In genomic region chr22:37633082-37633692, GRCh38 we compare ENCODE assay signal across 8 cellular contexts. TPM values are rescaled to one million over a fixed set of nuclear protein-coding genes. Genes with fewer than 3 reads are reported as not detected.
A peak's percentile ranks its signal among the peaks of the same experiment; 100 is the strongest.
DNase-seq lines count a peak whose midpoint lies in the region; ATAC-seq lines count a peak whose summit lies in the region.

No MANE protein-coding gene starts in this region.

- POLR2A ChIA-PET in CD8-positive, alpha-beta memory T cell (lab: Charles Lee) = interaction anchor here (0.5 to 9.6 kb wide), 6 partner anchors 9 to 211 kb away, joined by 3 to 50 read pairs (median 12); partner anchors contain the start of genes ANKRD54, GGA1, LGALS1 and PDXP

- peak; percentile 55 for ATAC-seq in GM19438 (IDR thresholded peaks at IDR 0.05; ENCODE audit: low read depth, unreplicated experiment)
- peak; percentile 39 for ATAC-seq in HG03457 (IDR thresholded peaks at IDR 0.05; ENCODE audit: unreplicated experiment)
- peak; percentile 57 for ATAC-seq in activated naive CD8-positive, alpha-beta T cell treated with anti-CD3 and anti-CD28 coated beads, Interleukin-2, amount 50 U/mL, for 24 hours
- peak; percentile 42 to 53 for ATAC-seq in naive B cell (ENCODE audit: low read depth in 2 of 2)

- CTCF ChIA-PET in CD8-positive, alpha-beta memory T cell (lab: Charles Lee) = interaction anchor here (0.6 to 16.3 kb wide), 10 partner anchors 8 to 544 kb away, joined by 3 to 375 read pairs (median 12); partner anchors contain the start of genes GGA1, LGALS1, NOL12 and PDXP

- H3K27me3 Mint-ChIP-seq in CD8-positive, alpha-beta memory T cell = no peaks in the 10 kb centered on the region
- no peaks in the 10 kb centered on the region for H3K27me3 Mint-ChIP-seq in activated naive CD8-positive, alpha-beta T cell treated with anti-CD3 and anti-CD28 coated beads, Interleukin-2, amount 50 U/mL, for 24 hours
- H3K27me3 Mint-ChIP-seq in naive B cell = no peaks in the 10 kb centered on the region

- H3K4me1 ChIP-seq in CD8-positive, alpha-beta memory T cell (ENCODE audit: insufficient read depth, low read length) = peaks cover 77% of the 10 kb centered on the region

- H3K27ac Mint-ChIP-seq in CD8-positive, alpha-beta memory T cell = peak overlapping the region; percentile 89 to 99 (median 95)
- peak overlapping the region; percentile 85 for H3K27ac Mint-ChIP-seq in activated naive CD8-positive, alpha-beta T cell treated with anti-CD3 and anti-CD28 coated beads, Interleukin-2, amount 50 U/mL, for 24 hours
- H3K27ac Mint-ChIP-seq in naive B cell = peak overlapping the region; percentile 85 to 97 (median 94)

- no peaks in the 10 kb centered on the region for H3K9me3 ChIP-seq in CD8-positive, alpha-beta memory T cell (ENCODE audit: low read length)

- no peaks in the 10 kb centered on the region for H3K9me3 Mint-ChIP-seq in CD8-positive, alpha-beta memory T cell
- H3K9me3 Mint-ChIP-seq in activated naive CD8-positive, alpha-beta T cell treated with anti-CD3 and anti-CD28 coated beads, Interleukin-2, amount 50 U/mL, for 24 hours = no peaks in the 10 kb centered on the region
- no peaks in the 10 kb centered on the region for H3K9me3 Mint-ChIP-seq in naive B cell

- peak; percentile 44 to 80 (median 62) for DNase-seq in CD8-positive, alpha-beta memory T cell
- peak; percentile 73 for DNase-seq in activated naive CD8-positive, alpha-beta T cell treated with anti-CD3 and anti-CD28 coated beads, Interleukin-2, amount 50 U/mL, for 24 hours
- DNase-seq in naive B cell (peak; percentile 53), HPDE6-E6E7 (ENCODE audit: extremely low spot score) (no peak), cerebellar nuclear complex (lab: John Stamatoyannopoulos, UW) (no peak), NCI-H2107 treated with DMSO at 0.1 percent for 48 hours (lab: John Stamatoyannopoulos, UW; ENCODE audit: unreplicated experiment) (no peak)

- no peaks in the 10 kb centered on the region for H3K27me3 ChIP-seq in CD8-positive, alpha-beta memory T cell (ENCODE audit: insufficient read depth, low read length, poor library complexity, severe bottlenecking)

- peak overlapping the region; percentile 72 to 95 (median 77) for H3K4me3 Mint-ChIP-seq in CD8-positive, alpha-beta memory T cell
- peak overlapping the region; percentile 65 for H3K4me3 Mint-ChIP-seq in activated naive CD8-positive, alpha-beta T cell treated with anti-CD3 and anti-CD28 coated beads, Interleukin-2, amount 50 U/mL, for 24 hours
- peak overlapping the region; percentile 67 to 84 (median 78) for H3K4me3 Mint-ChIP-seq in naive B cell

- peak overlapping the region; percentile 59 for H3K27ac ChIP-seq in CD8-positive, alpha-beta memory T cell (ENCODE audit: low read depth, low read length)

- H3K36me3 ChIP-seq in CD8-positive, alpha-beta memory T cell (ENCODE audit: insufficient read depth, low read length) = no peaks in the 10 kb centered on the region

- peak overlapping the region; percentile 49 for H3K4me3 ChIP-seq in CD8-positive, alpha-beta memory T cell (ENCODE audit: low read length)

- peaks cover 64 to 92% (median 69%) of the 10 kb centered on the region in 3 donors for H3K4me1 Mint-ChIP-seq in CD8-positive, alpha-beta memory T cell
- peaks cover 70% of the 10 kb centered on the region for H3K4me1 Mint-ChIP-seq in activated naive CD8-positive, alpha-beta T cell treated with anti-CD3 and anti-CD28 coated beads, Interleukin-2, amount 50 U/mL, for 24 hours
- H3K4me1 Mint-ChIP-seq in naive B cell = peaks cover 37 to 64% (median 61%) of the 10 kb centered on the region in 3 donors

- H3K36me3 Mint-ChIP-seq in CD8-positive, alpha-beta memory T cell = peaks cover 0 to 14% (median 0%) of the 10 kb centered on the region in 3 donors
- peaks cover 2% of the 10 kb centered on the region for H3K36me3 Mint-ChIP-seq in activated naive CD8-positive, alpha-beta T cell treated with anti-CD3 and anti-CD28 coated beads, Interleukin-2, amount 50 U/mL, for 24 hours (ENCODE audit: low read depth)
- H3K36me3 Mint-ChIP-seq in naive B cell = no peaks in the 10 kb centered on the region

RNA-seq across cellular contexts. Expression of gene SH3BP1, which starts 6.3 kb away (rescaled TPM):
- total RNA-seq in CD8-positive, alpha-beta memory T cell = 10 to 100 TPM; 93.1 to 94.6 TPM
- 32.3 TPM for polyA plus RNA-seq in CD8-positive, alpha-beta memory T cell
- polyA plus RNA-seq in naive B cell (ENCODE audit: low read depth in 6 of 6) = 1 to 10 TPM; 2.7 to 8.0 (median 3.2) TPM

RNA-seq across cellular contexts. Expression of gene GGA1, which starts 24.6 kb away (rescaled TPM):
- 10 to 100 TPM; 69.1 to 74.3 TPM for total RNA-seq in CD8-positive, alpha-beta memory T cell
- 34.9 TPM for polyA plus RNA-seq in CD8-positive, alpha-beta memory T cell
- polyA plus RNA-seq in naive B cell (ENCODE audit: low read depth in 6 of 6) = 10 to 100 TPM; 15.5 to 28.9 (median 24.2) TPM

RNA-seq across cellular contexts. Expression of gene PDXP, which starts 25.3 kb away (rescaled TPM):
- total RNA-seq in CD8-positive, alpha-beta memory T cell = 10 to 100 TPM; 36.0 to 37.8 TPM
- polyA plus RNA-seq in CD8-positive, alpha-beta memory T cell = 7.1 TPM
- 10 to 100 TPM in 1 of 6 donors, 1 to 10 TPM in 5; 4.0 to 14.3 (median 7.6) TPM for polyA plus RNA-seq in naive B cell (ENCODE audit: low read depth in 6 of 6)

RNA-seq across cellular contexts. Expression of gene LGALS1, which starts 42.2 kb away (rescaled TPM):
- total RNA-seq in CD8-positive, alpha-beta memory T cell = 100 to 1,000 TPM; 204 to 223 TPM
- polyA plus RNA-seq in CD8-positive, alpha-beta memory T cell = 182 TPM
- polyA plus RNA-seq in naive B cell (ENCODE audit: low read depth in 6 of 6) = 10 to 100 TPM in 4 of 6 donors, 1 to 10 TPM in 2; 4.1 to 35.3 (median 12.8) TPM

RNA-seq across cellular contexts. Expression of gene NOL12, which starts 53.0 kb away (rescaled TPM):
- 10 to 100 TPM; 53.6 to 57.2 TPM for total RNA-seq in CD8-positive, alpha-beta memory T cell
- 38.3 TPM for polyA plus RNA-seq in CD8-positive, alpha-beta memory T cell
- polyA plus RNA-seq in naive B cell (ENCODE audit: low read depth in 6 of 6) = 10 to 100 TPM; 35.7 to 60.6 (median 40.2) TPM

Comparison
In these comparisons a context has a peak if more than half of its experiments do, and no peak if none do; other contexts are left out.
1. DNase-seq: peak in CD8-positive, alpha-beta memory T cell (5 of 5), activated naive CD8-positive, alpha-beta T cell treated with anti-CD3 and anti-CD28 coated beads, Interleukin-2, amount 50 U/mL, for 24 hours (single experiment) and naive B cell (single experiment); none in HPDE6-E6E7 (single experiment), cerebellar nuclear complex (0 of 2) and NCI-H2107 treated with DMSO at 0.1 percent for 48 hours (single experiment).
2. Peak in every context shown above with its lines, with median percentiles within 50 percentile points of each other: H3K27ac Mint-ChIP-seq, H3K4me3 Mint-ChIP-seq and ATAC-seq.